In genomic region chr14:59251811-59252771, GRCh38 we compare ENCODE assay signal across 17 cellular contexts.
A peak's percentile ranks its signal among the peaks of the same experiment; 100 is the strongest.
DNase-seq lines count a peak whose midpoint lies in the region; ATAC-seq and TF ChIP-seq lines count a peak whose summit lies in the region.
"Had no signal": no experiment of that assay in that cellular context is flagged by ENCODE, and none has a peak within 500 bp of the region (broad histone marks: within the 10 kb centered on the region; RNA-seq: fewer than 3 reads in every experiment).

No MANE protein-coding gene starts in this region.

- peaks cover 2% of the 10 kb centered on the region; the same call in 1 of the 2 replicates for H3K36me3 ChIP-seq in OCI-LY1 (ENCODE audit: insufficient read depth, low read length)
- H3K36me3 ChIP-seq: breast epithelium, left lung, tibial artery had no signal

- H3K27ac ChIP-seq in OCI-LY1 (ENCODE audit: low read depth, low read length, poor library complexity, severe bottlenecking), result peak overlapping the region; percentile 57

- H3K79me2 ChIP-seq in OCI-LY1 (ENCODE audit: insufficient read depth, low read length), result peaks cover 88% of the 10 kb centered on the region

- no peak for TF ChIP-seq CTCF in OCI-LY1 (IDR thresholded peaks at IDR 0.05; ENCODE audit: low read length)

- no peaks in the 10 kb centered on the region for H3K9me3 ChIP-seq in OCI-LY1 (ENCODE audit: low read length)
- H3K9me3 ChIP-seq: breast epithelium, Caco-2, left lung, tibial artery had no signal

- H3K9ac ChIP-seq in OCI-LY1 (ENCODE audit: low read length), result no peak overlapping the region

- H3K4me2 ChIP-seq in OCI-LY1 (ENCODE audit: low read length), result no peak overlapping the region
- H3K4me2 ChIP-seq: hepatocyte had no signal

- H3K4me1 ChIP-seq in OCI-LY1 (ENCODE audit: insufficient read depth, low read length, severe bottlenecking), result peaks cover 42% of the 10 kb centered on the region

- no peaks in the 10 kb centered on the region for H4K20me1 ChIP-seq in OCI-LY1 (ENCODE audit: insufficient read depth, low read length)

- no peaks in the 10 kb centered on the region for H3K9me2 ChIP-seq in OCI-LY1 (ENCODE audit: low read depth, low read length)

- no peaks in the 10 kb centered on the region for H3F3A ChIP-seq in OCI-LY1 (ENCODE audit: insufficient read depth, low read length)

- no peak for ATAC-seq in GM19395 (IDR thresholded peaks at IDR 0.05; ENCODE audit: unreplicated experiment)
- ATAC-seq in GM18517 (IDR thresholded peaks at IDR 0.05; ENCODE audit: unreplicated experiment), result no peak
- ATAC-seq: left lung had no signal

- DNase-seq in NCI-H2081 (lab: John Stamatoyannopoulos, UW) (peak; percentile 17 to 56), NCI-H2081 treated with DMSO at 0.1 percent for 48 hours (lab: John Stamatoyannopoulos, UW) (no peak), fibroblast of peridontal ligament (ENCODE audit: extremely low read depth) (peak; percentile 37), retina (peak; percentile 39)
- DNase-seq in activated CD8-positive, alpha-beta memory T cell treated with anti-CD3 and anti-CD28 coated beads, Interleukin-2, amount 50 U/mL, for 48 hours, result no peak
- DNase-seq: 8988T; activated CD4-positive, alpha-beta memory T cell treated with anti-CD3 and anti-CD28 coated beads for 36 hours; activated effector memory CD4-positive, alpha-beta T cell treated with anti-CD3 and anti-CD28 coated beads, Interleukin-2, amount 50 U/mL, for 16 hours; Caco-2; left lung; T-helper 9 cell; tibial artery had no signal

- no peaks in the 10 kb centered on the region for H3K27me3 ChIP-seq in OCI-LY1 (ENCODE audit: insufficient read depth, low read length)
- H3K27me3 ChIP-seq: breast epithelium, hepatocyte, left lung, tibial artery had no signal

- H2AFZ ChIP-seq in OCI-LY1 (ENCODE audit: low read length), result no peak overlapping the region
- H2AFZ ChIP-seq: hepatocyte had no signal

- H3K4me3 ChIP-seq in OCI-LY1 (ENCODE audit: low read depth, low read length, poor library complexity, severe bottlenecking), result no peak overlapping the region
- H3K4me3 ChIP-seq: breast epithelium, hepatocyte, left lung, tibial artery had no signal

Comparison
In these comparisons a context has a peak if more than half of its experiments do, and no peak if none do; other contexts are left out.
1. DNase-seq: peak in NCI-H2081 (2 of 2), fibroblast of peridontal ligament (single experiment) and retina (single experiment); none in NCI-H2081 treated with DMSO at 0.1 percent for 48 hours (single experiment) and activated CD8-positive, alpha-beta memory T cell treated with anti-CD3 and anti-CD28 coated beads, Interleukin-2, amount 50 U/mL, for 48 hours (single experiment).